In the genomic region with DNA sequence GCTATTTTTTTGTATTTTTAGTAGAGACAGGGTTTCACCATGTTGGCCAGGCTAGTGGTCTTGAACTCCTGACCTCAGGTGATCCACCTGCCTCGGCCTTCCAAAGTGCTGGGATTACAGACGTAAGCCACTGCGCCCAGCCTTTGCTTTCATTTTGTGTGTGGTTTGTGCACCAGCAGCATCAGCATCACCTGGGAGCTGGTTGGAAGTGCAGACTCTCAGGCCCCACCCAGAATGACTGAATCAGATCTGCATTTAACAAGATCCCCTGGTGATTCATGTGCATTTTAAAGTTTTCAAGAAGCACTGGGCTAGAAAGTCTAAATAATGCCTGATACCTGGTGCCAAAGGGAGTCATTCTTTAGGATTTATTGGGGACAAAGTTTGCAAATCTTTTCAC, we compare ENCODE assay signal across 21 cellular contexts.
A peak's percentile ranks its signal among the peaks of the same experiment; 100 is the strongest.
DNase-seq lines count a peak whose midpoint lies in the region; FAIRE-seq and TF ChIP-seq lines count a peak whose summit lies in the region.
"Had no signal": no experiment of that assay in that cellular context is flagged by ENCODE, and none has a peak within 500 bp of the region (broad histone marks: within the 10 kb centered on the region; RNA-seq: fewer than 3 reads in every experiment).

No MANE protein-coding gene starts in this region.

- no peaks in the 10 kb centered on the region for H3K27me3 Mint-ChIP-seq in activated naive CD4-positive, alpha-beta T cell treated with anti-CD3 and anti-CD28 coated beads for 36 hours (ENCODE audit: low read depth)

- H3K4me1 Mint-ChIP-seq in activated naive CD4-positive, alpha-beta T cell treated with anti-CD3 and anti-CD28 coated beads for 36 hours (ENCODE audit: low read depth): peaks cover 5% of the 10 kb centered on the region

- no peaks in the 10 kb centered on the region for H3K36me3 ChIP-seq in bronchial epithelial cell (ENCODE audit: control insufficient read depth, insufficient read depth, low read length)
- H3K36me3 ChIP-seq: BLaER1 treated with 17β-estradiol and CSF1 and Interleukin-3, amounts not matched to agents 10 nM and 100 nM; HAP-1 had no signal

- H3K27ac Mint-ChIP-seq in activated naive CD4-positive, alpha-beta T cell treated with anti-CD3 and anti-CD28 coated beads for 36 hours: no peak overlapping the region

- no peak for FAIRE-seq in bronchial epithelial cell (lab: Jason Lieb, UNC)
- FAIRE-seq: GM12891, GM18507 had no signal

- no peak overlapping the region for H3K4me3 ChIP-seq in bronchial epithelial cell (ENCODE audit: low read depth, low read length)
- H3K4me3 ChIP-seq: A549; BLaER1 treated with 17β-estradiol and CSF1 and Interleukin-3, amounts not matched to agents 10 nM and 100 nM; HAP-1 had no signal

- no peak for TF ChIP-seq CTCF in bronchial epithelial cell (IDR thresholded peaks at IDR 0.05; ENCODE audit: insufficient read depth, low read length, severe bottlenecking)

- no peaks in the 10 kb centered on the region for H3K9me3 Mint-ChIP-seq in activated naive CD4-positive, alpha-beta T cell treated with anti-CD3 and anti-CD28 coated beads for 36 hours

- H3K27me3 ChIP-seq in bronchial epithelial cell (ENCODE audit: control insufficient read depth, insufficient read depth, low read length): no peaks in the 10 kb centered on the region
- H3K27me3 ChIP-seq: BLaER1 treated with 17β-estradiol and CSF1 and Interleukin-3, amounts not matched to agents 10 nM and 100 nM had no signal

- peak; percentile 11 for DNase-seq in activated naive CD4-positive, alpha-beta T cell treated with anti-CD3 and anti-CD28 coated beads for 36 hours
- no peak for DNase-seq in activated naive CD4-positive, alpha-beta T cell treated with anti-CD3 and anti-CD28 coated beads, Interleukin-2, amount 50 U/mL, for 16 hours
- peak; percentile 39 for DNase-seq in M059J (ENCODE audit: low read depth)
- DNase-seq in bronchial epithelial cell (ENCODE audit: low read depth): peak; percentile 61
- peak; percentile 19 for DNase-seq in iPS-NIHi7 (ENCODE audit: extremely low spot score)
- no peak for DNase-seq in posterior vena cava (ENCODE audit: low spot score)
- DNase-seq in cerebellar nuclear complex (lab: John Stamatoyannopoulos, UW): no peak
- DNase-seq in KBM-7: no peak
- DNase-seq: DND-41, GF-D8, NCI-H1436, NCI-H2081, NCI-H510A, NCI-H774, SHP77, SK-N-SH had no signal

- no peak overlapping the region for H3K4me3 Mint-ChIP-seq in activated naive CD4-positive, alpha-beta T cell treated with anti-CD3 and anti-CD28 coated beads for 36 hours

- intact Hi-C loops in activated naive CD4-positive, alpha-beta T cell treated with anti-CD3 and anti-CD28 coated beads for 36 hours (cut with micrococcal nuclease): no loop called here
- intact Hi-C loops in posterior vena cava (cut with DNase I): no loop called here

- in situ Hi-C loops in KBM-7 (cut with MboI; ENCODE audit: low pct_unique_long_range_greater_than_20kb, low sequenced_read_pairs): no loop called here

- CTCF ChIA-PET in activated naive CD4-positive, alpha-beta T cell treated with anti-CD3 and anti-CD28 coated beads for 36 hours (lab: Charles Lee): interaction anchor here (1.0 to 1.4 kb wide), 2 partner anchors 11 to 37 kb away, joined by 3 read pairs; no protein-coding TSS in a partner anchor

- H3K36me3 Mint-ChIP-seq in activated naive CD4-positive, alpha-beta T cell treated with anti-CD3 and anti-CD28 coated beads for 36 hours (ENCODE audit: low read depth): no peaks in the 10 kb centered on the region

Comparison
In these comparisons a context has a peak if more than half of its experiments do, and no peak if none do; other contexts are left out.
1. DNase-seq: peak in activated naive CD4-positive, alpha-beta T cell treated with anti-CD3 and anti-CD28 coated beads for 36 hours (single experiment), M059J (single experiment), bronchial epithelial cell (single experiment) and iPS-NIHi7 (single experiment); none in activated naive CD4-positive, alpha-beta T cell treated with anti-CD3 and anti-CD28 coated beads, Interleukin-2, amount 50 U/mL, for 16 hours (single experiment), posterior vena cava (single experiment), cerebellar nuclear complex (0 of 2) and KBM-7 (single experiment).